In genomic region chr5:54646285-54647101, GRCh38 we compare ENCODE assay signal across 8 cellular contexts.
DNase-seq lines count a peak whose midpoint lies in the region; ATAC-seq and TF ChIP-seq lines count a peak whose summit lies in the region.

No MANE protein-coding gene starts in this region.

- no peak for TF ChIP-seq CTCF in CD8-positive, alpha-beta T cell (IDR thresholded peaks at IDR 0.05)
- TF ChIP-seq CTCF in GM20000 (IDR thresholded peaks at IDR 0.05; ENCODE audit: extremely low read depth, missing control alignments) (no peak), HL-60 (IDR thresholded peaks at IDR 0.05; ENCODE audit: insufficient read depth, low read length) (no peak), astrocyte of the cerebellum (IDR thresholded peaks at IDR 0.05; ENCODE audit: low read depth, low read length, missing control alignments) (peak; percentile 10)

- H3K4me3 ChIP-seq in CD8-positive, alpha-beta T cell (ENCODE audit: low read depth, low read length), result peak overlapping the region; percentile 12
- H3K4me3 ChIP-seq in HL-60 (replicated peaks; ENCODE audit: insufficient read depth, low read length) (no peak overlapping the region; the same call in 1 of the 2 replicates), astrocyte of the cerebellum (ENCODE audit: low read depth, low read length) (no peak overlapping the region)

- no peaks in the 10 kb centered on the region for H3K27me3 ChIP-seq in CD8-positive, alpha-beta T cell (ENCODE audit: insufficient read depth, low read length)
- no peaks in the 10 kb centered on the region for H3K27me3 ChIP-seq in HL-60 (ENCODE audit: insufficient read depth, poor library complexity, severe bottlenecking)

- H3K27ac Mint-ChIP-seq in CD8-positive, alpha-beta T cell, result peak overlapping the region; percentile 95
- H3K27ac Mint-ChIP-seq in T-helper 1 cell treated with Interleukin-12 subunit alpha and Interleukin-12 subunit beta and Interleukin-4 antibody, amounts not matched to agents 30 μg/mL and 1 μg/mL, for 36 hours, result peak overlapping the region; percentile 93

- H3K36me3 ChIP-seq in CD8-positive, alpha-beta T cell (ENCODE audit: insufficient read depth, low read length), result no peaks in the 10 kb centered on the region

- peaks cover 49% of the 10 kb centered on the region for H3K4me1 ChIP-seq in CD8-positive, alpha-beta T cell (ENCODE audit: insufficient read depth, low read length)

- in situ Hi-C loops in astrocyte of the cerebellum (cut with HindIII; ENCODE audit: low sequenced_read_pairs), result no loop called here

- no peaks in the 10 kb centered on the region for H3K9me3 ChIP-seq in CD8-positive, alpha-beta T cell (ENCODE audit: low read length)

- ATAC-seq in CD8-positive, alpha-beta T cell, result peak; percentile 78

- peaks cover 59% of the 10 kb centered on the region for H3K4me1 Mint-ChIP-seq in CD8-positive, alpha-beta T cell (ENCODE audit: low read depth)
- peaks cover 51% of the 10 kb centered on the region for H3K4me1 Mint-ChIP-seq in T-helper 1 cell treated with Interleukin-12 subunit alpha and Interleukin-12 subunit beta and Interleukin-4 antibody, amounts not matched to agents 30 μg/mL and 1 μg/mL, for 36 hours (ENCODE audit: low read depth)

- H3K27me3 Mint-ChIP-seq in CD8-positive, alpha-beta T cell (ENCODE audit: low read depth), result no peaks in the 10 kb centered on the region
- H3K27me3 Mint-ChIP-seq in T-helper 1 cell treated with Interleukin-12 subunit alpha and Interleukin-12 subunit beta and Interleukin-4 antibody, amounts not matched to agents 30 μg/mL and 1 μg/mL, for 36 hours (ENCODE audit: low read depth), result no peaks in the 10 kb centered on the region

- intact Hi-C loops in CD8-positive, alpha-beta T cell (cut with DNase I, micrococcal nuclease), result loop anchor here (1.0 to 10.0 kb wide), 6 partner anchors 27 to 198 kb away; partner anchors contain the start of gene SNX18 (in 1 of the 2)

- H3K4me3 Mint-ChIP-seq in CD8-positive, alpha-beta T cell, result peak overlapping the region; percentile 71
- peak overlapping the region; percentile 61 for H3K4me3 Mint-ChIP-seq in T-helper 1 cell treated with Interleukin-12 subunit alpha and Interleukin-12 subunit beta and Interleukin-4 antibody, amounts not matched to agents 30 μg/mL and 1 μg/mL, for 36 hours

- CTCF ChIA-PET in CD8-positive, alpha-beta T cell (lab: Charles Lee), result interaction anchor here (0.6 to 1.5 kb wide), 7 partner anchors 9 to 199 kb away, joined by 3 to 8 read pairs (median 3); partner anchors contain the start of gene SNX18

- no peaks in the 10 kb centered on the region for H3K36me3 Mint-ChIP-seq in CD8-positive, alpha-beta T cell
- peaks cover 12% of the 10 kb centered on the region for H3K36me3 Mint-ChIP-seq in T-helper 1 cell treated with Interleukin-12 subunit alpha and Interleukin-12 subunit beta and Interleukin-4 antibody, amounts not matched to agents 30 μg/mL and 1 μg/mL, for 36 hours (ENCODE audit: low read depth)

- peak; percentile 33 to 88 (median 56) for DNase-seq in CD8-positive, alpha-beta T cell
- DNase-seq in GM20000 (ENCODE audit: low spot score) (peak; percentile 75), HL-60 (ENCODE audit: low read depth in 1 of 2, low spot score in 1 of 2) (peak; percentile 57 to 76), astrocyte of the cerebellum (ENCODE audit: low read depth) (peak; percentile 87), iPS-NIHi11 (ENCODE audit: low spot score) (peak; percentile 56), SW480 (ENCODE audit: low spot score) (no peak)
- DNase-seq in stimulated activated CD4-positive, alpha-beta T cell treated with anti-CD3 and anti-CD28 coated beads, Interleukin-15, amount 100 ng/mL, for 1 hour (ENCODE audit: low read depth in 1 of 2, low spot score in 1 of 2), result peak; percentile 6 to 17

- H3K9me3 Mint-ChIP-seq in CD8-positive, alpha-beta T cell, result no peaks in the 10 kb centered on the region
- H3K9me3 Mint-ChIP-seq in T-helper 1 cell treated with Interleukin-12 subunit alpha and Interleukin-12 subunit beta and Interleukin-4 antibody, amounts not matched to agents 30 μg/mL and 1 μg/mL, for 36 hours, result peaks cover 12% of the 10 kb centered on the region

- peak overlapping the region; percentile 42 for H3K27ac ChIP-seq in CD8-positive, alpha-beta T cell (ENCODE audit: low read depth, low read length)
- peak overlapping the region; percentile 50 for H3K27ac ChIP-seq in HL-60 (replicated peaks)

- POLR2A ChIA-PET in CD8-positive, alpha-beta T cell (lab: Charles Lee), result interaction anchor here (1.0 to 2.5 kb wide), 11 partner anchors 9 to 198 kb away, joined by 3 to 16 read pairs (median 7); partner anchors contain the start of gene SNX18
